In the genomic region with DNA sequence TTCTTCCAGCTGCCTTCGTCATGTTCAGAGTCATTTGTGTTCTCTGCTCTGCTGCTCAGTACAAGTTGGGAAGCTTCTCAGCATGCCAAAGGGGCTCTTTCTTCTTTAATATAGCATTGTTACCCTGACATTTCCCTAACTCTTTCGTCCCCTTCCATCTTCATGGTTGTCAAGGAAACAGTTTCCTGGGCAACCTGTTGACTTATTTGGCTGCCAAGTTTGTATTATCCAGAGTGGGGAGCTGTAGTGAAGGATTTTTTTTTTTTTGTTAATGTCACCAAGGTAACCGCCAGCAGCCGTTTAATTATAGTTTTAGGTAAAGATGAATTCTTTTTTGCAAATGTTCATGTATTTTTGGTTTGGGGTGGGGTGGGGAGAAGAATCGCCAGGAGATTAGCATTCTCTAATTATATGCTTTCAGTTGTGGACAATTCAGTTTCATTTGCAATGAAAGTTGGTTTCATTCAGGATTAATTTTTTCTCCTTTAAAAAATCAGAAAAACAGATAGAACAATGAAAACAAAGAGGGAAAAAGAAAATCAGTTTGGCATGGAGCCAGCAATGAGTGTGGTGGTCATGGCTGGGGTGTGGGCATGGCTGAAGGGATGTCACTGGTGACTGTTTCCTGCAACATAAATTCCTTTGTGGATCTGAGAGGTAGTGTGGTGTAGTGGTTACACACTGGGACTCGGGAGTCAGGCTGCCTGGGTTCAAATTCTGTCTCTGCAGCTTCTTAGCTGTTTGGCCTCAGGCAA, we compare ENCODE assay signal across 17 cellular contexts.
DNase-seq lines count a peak whose midpoint lies in the region; ATAC-seq, FAIRE-seq and TF ChIP-seq lines count a peak whose summit lies in the region.
"Had no signal": no experiment of that assay in that cellular context is flagged by ENCODE, and none has a peak within 500 bp of the region (broad histone marks: within the 10 kb centered on the region; RNA-seq: fewer than 3 reads in every experiment).

No MANE protein-coding gene starts in this region.

- H4K20me1 ChIP-seq in HepG2 (ENCODE audit: insufficient read depth, low read length), result no peaks in the 10 kb centered on the region

- no peak for FAIRE-seq in HepG2 (lab: Jason Lieb, UNC)
- FAIRE-seq: GM12878 had no signal

- no peak for ATAC-seq in HepG2
- no peak for ATAC-seq in right lobe of liver
- no peak for ATAC-seq in GM21723 (IDR thresholded peaks at IDR 0.05; ENCODE audit: unreplicated experiment)
- ATAC-seq in activated T-cell treated with anti-CD3 and anti-CD28 coated beads, Interleukin-2, amount 50 U/mL, for 4 hours, result no peak
- ATAC-seq: GM12878, SK-N-SH treated with all-trans-retinoic acid at 6 μM for 48 hours had no signal

- no peaks in the 10 kb centered on the region for H3K36me3 Mint-ChIP-seq in activated T-cell treated with anti-CD3 and anti-CD28 coated beads, Interleukin-2, amount 50 U/mL, for 4 hours (ENCODE audit: insufficient read depth)
- H3K36me3 Mint-ChIP-seq: activated naive CD8-positive, alpha-beta T cell treated with anti-CD3 and anti-CD28 coated beads, Interleukin-2, amount 10 ng/mL, durations not matched to agents 7 days and 5 days had no signal

- H3K27me3 Mint-ChIP-seq in activated T-cell treated with anti-CD3 and anti-CD28 coated beads, Interleukin-2, amount 50 U/mL, for 4 hours (ENCODE audit: low read depth), result peaks cover 54% of the 10 kb centered on the region

- H3K9me3 Mint-ChIP-seq in activated T-cell treated with anti-CD3 and anti-CD28 coated beads, Interleukin-2, amount 50 U/mL, for 4 hours, result no peaks in the 10 kb centered on the region
- H3K9me3 Mint-ChIP-seq: activated naive CD8-positive, alpha-beta T cell treated with anti-CD3 and anti-CD28 coated beads, Interleukin-2, amount 10 ng/mL, durations not matched to agents 7 days and 5 days; dendritic cell treated with granulocyte-macrophage colony-stimulating factor and Interleukin-4, amounts not matched to agents 40 ng/mL and 50 ng/mL, for 4 days had no signal

- DNase-seq in HepG2 (ENCODE audit: low spot score), result no peak
- no peak for DNase-seq in right lobe of liver
- peak; percentile 34 for DNase-seq in NCI-H774 (lab: John Stamatoyannopoulos, UW)
- DNase-seq in fibroblast of pulmonary artery (ENCODE audit: low read depth), result peak; percentile 7
- DNase-seq in GF-D8 (lab: John Stamatoyannopoulos, UW), result no peak
- DNase-seq in UCSD-AML1 (lab: John Stamatoyannopoulos, UW; ENCODE audit: unreplicated experiment), result no peak
- DNase-seq in activated T-cell treated with anti-CD3 and anti-CD28 coated beads, Interleukin-2, amount 50 U/mL, for 4 hours, result no peak
- DNase-seq: activated CD8-positive, alpha-beta memory T cell treated with anti-CD3 and anti-CD28 coated beads, Interleukin-2, amount 50 U/mL, for 48 hours; activated naive CD8-positive, alpha-beta T cell treated with anti-CD3 and anti-CD28 coated beads, Interleukin-2, amount 10 ng/mL, durations not matched to agents 7 days and 5 days; DMS79; stimulated activated CD4-positive, alpha-beta T cell treated with anti-CD3 and anti-CD28 coated beads, Interleukin-2, amount 100 ng/mL, for 24 hours had no signal

- H3K4me1 ChIP-seq in HepG2 (ENCODE audit: insufficient read depth, low read length), result no peaks in the 10 kb centered on the region
- no peaks in the 10 kb centered on the region for H3K4me1 ChIP-seq in right lobe of liver
- H3K4me1 ChIP-seq: prostate gland had no signal

- H3K9me3 ChIP-seq in HepG2 (ENCODE audit: low read length) (no peaks in the 10 kb centered on the region), right lobe of liver (no peaks in the 10 kb centered on the region)
- H3K9me3 ChIP-seq: prostate gland had no signal

- TF ChIP-seq POLR2A in HepG2 (IDR thresholded peaks at IDR 0.05; ENCODE audit: insufficient read depth in 1 of 2, low read depth in 2 of 2, low read length in 2 of 2) (no peak), right lobe of liver (IDR thresholded peaks at IDR 0.05) (no peak)

- H3K27me3 ChIP-seq in HepG2 (ENCODE audit: control insufficient read depth in 1 of 2, insufficient read depth in 2 of 2, low read length in 2 of 2), result peaks cover 6 to 39% of the 10 kb centered on the region in 2 experiments; a peak in 3 of 5 replicates
- peaks cover 0 to 5% of the 10 kb centered on the region in 2 donors for H3K27me3 ChIP-seq in right lobe of liver

- no peak overlapping the region for H3K4me3 Mint-ChIP-seq in activated T-cell treated with anti-CD3 and anti-CD28 coated beads, Interleukin-2, amount 50 U/mL, for 4 hours
- H3K4me3 Mint-ChIP-seq: activated naive CD8-positive, alpha-beta T cell treated with anti-CD3 and anti-CD28 coated beads, Interleukin-2, amount 10 ng/mL, durations not matched to agents 7 days and 5 days; dendritic cell treated with granulocyte-macrophage colony-stimulating factor and Interleukin-4, amounts not matched to agents 40 ng/mL and 50 ng/mL, for 4 days had no signal

- TF ChIP-seq EP300 in HepG2 (IDR thresholded peaks at IDR 0.05; ENCODE audit: low read depth in 2 of 2, low read length in 2 of 2) (no peak), HepG2 (CRISPR knock-in tag; IDR thresholded peaks at IDR 0.05; ENCODE audit: borderline replicate concordance) (no peak)

- POLR2A ChIA-PET in HepG2 (lab: Yijun Ruan, JAX), result no interaction called here

- H3K27ac ChIP-seq in HepG2 (ENCODE audit: extremely low read length, insufficient read depth, low read length), result no peak overlapping the region
- H3K27ac ChIP-seq in right lobe of liver, result no peak overlapping the region
- H3K27ac ChIP-seq: prostate gland, VCaP had no signal

- TF ChIP-seq RAD21 in HepG2 (CRISPR knock-in tag; IDR thresholded peaks at IDR 0.05), result no peak

- H3K36me3 ChIP-seq in HepG2 (replicated peaks in 1 of 2; ENCODE audit: control insufficient read depth in 1 of 2, insufficient read depth in 2 of 2, low read length in 2 of 2), result no peaks in the 10 kb centered on the region
- no peaks in the 10 kb centered on the region for H3K36me3 ChIP-seq in right lobe of liver
- H3K36me3 ChIP-seq: prostate gland had no signal

- no peak overlapping the region for H3K9ac ChIP-seq in HepG2 (ENCODE audit: insufficient read depth, low read depth, low read length)

- H3K4me1 Mint-ChIP-seq in activated T-cell treated with anti-CD3 and anti-CD28 coated beads, Interleukin-2, amount 50 U/mL, for 4 hours (ENCODE audit: low read depth), result peaks cover 7% of the 10 kb centered on the region

- H3K79me2 ChIP-seq in HepG2 (ENCODE audit: insufficient read depth, low read length), result no peaks in the 10 kb centered on the region

- no TSS peak for BruUV-seq in HepG2 (replicated peaks; lab: Mats Ljungman, UMichigan)

- TF ChIP-seq CTCF in HepG2 (CRISPR knock-in tag; IDR thresholded peaks at IDR 0.05) (no peak), right lobe of liver (IDR thresholded peaks at IDR 0.05) (no peak), fibroblast of pulmonary artery (IDR thresholded peaks at IDR 0.05; ENCODE audit: low read length, missing control alignments) (no peak)

- no peak overlapping the region for H3K4me2 ChIP-seq in HepG2 (ENCODE audit: low read depth, low read length)

- 34% methylated on average over 6 of the region's 6 CpGs for WGBS in HepG2 (ENCODE audit: low lambda C conversion rate)
- WGBS in right lobe of liver (ENCODE audit: insufficient coverage, low coverage, low lambda C conversion rate, missing lambda C conversion rate), result 58% methylated on average over 5 of the region's 6 CpGs

- in situ Hi-C loops in HepG2 (cut with HindIII; ENCODE audit: extremely low pct_ligation_motif_present, low pct_unique_long_range_greater_than_20kb), result no loop called here

- CTCF ChIA-PET in HepG2 (lab: Yijun Ruan, JAX; ENCODE audit: low intra/inter-chr PET ratio, low total read pairs), result no interaction called here

- H2AFZ ChIP-seq in HepG2 (ENCODE audit: low read length), result no peak overlapping the region

- H3K4me3 ChIP-seq in HepG2 (replicated peaks in 1 of 3; ENCODE audit: insufficient read depth in 1 of 3, low read depth in 2 of 3, low read length in 3 of 3) (no peak overlapping the region), right lobe of liver (no peak overlapping the region), fibroblast of pulmonary artery (replicated peaks; ENCODE audit: low read depth, low read length) (no peak overlapping the region)
- H3K4me3 ChIP-seq: GM12878, prostate gland had no signal

- intact Hi-C loops in HepG2 (cut with micrococcal nuclease; ENCODE audit: unreplicated experiment), result no loop called here
- intact Hi-C loops in right lobe of liver (cut with DNase I), result no loop called here

TF ChIP-seq in HepG2, 621 proteins besides CTCF, POLR2A, EP300 and RAD21:
- TF ChIP-seq, protein P1, sequence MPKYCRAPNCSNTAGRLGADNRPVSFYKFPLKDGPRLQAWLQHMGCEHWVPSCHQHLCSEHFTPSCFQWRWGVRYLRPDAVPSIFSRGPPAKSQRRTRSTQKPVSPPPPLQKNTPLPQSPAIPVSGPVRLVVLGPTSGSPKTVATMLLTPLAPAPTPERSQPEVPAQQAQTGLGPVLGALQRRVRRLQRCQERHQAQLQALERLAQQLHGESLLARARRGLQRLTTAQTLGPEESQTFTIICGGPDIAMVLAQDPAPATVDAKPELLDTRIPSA (CRISPR knock-in tag; IDR thresholded peaks at IDR 0.05; ENCODE audit: borderline replicate concordance), result no peak
- TF ChIP-seq ZNF776 (CRISPR knock-in tag; IDR thresholded peaks at IDR 0.05) (no peak), ZNF205 (CRISPR knock-in tag; IDR thresholded peaks at IDR 0.05) (no peak), LCORL (IDR thresholded peaks at IDR 0.05) (0 out of 2 replicates have a peak, but pooled peaks have one; percentile 31), LCORL (CRISPR knock-in tag; IDR thresholded peaks at IDR 0.05) (no peak), MTF2 (CRISPR knock-in tag; IDR thresholded peaks at IDR 0.05; ENCODE audit: borderline replicate concordance) (no peak)
- TF ChIP-seq, protein P2, sequence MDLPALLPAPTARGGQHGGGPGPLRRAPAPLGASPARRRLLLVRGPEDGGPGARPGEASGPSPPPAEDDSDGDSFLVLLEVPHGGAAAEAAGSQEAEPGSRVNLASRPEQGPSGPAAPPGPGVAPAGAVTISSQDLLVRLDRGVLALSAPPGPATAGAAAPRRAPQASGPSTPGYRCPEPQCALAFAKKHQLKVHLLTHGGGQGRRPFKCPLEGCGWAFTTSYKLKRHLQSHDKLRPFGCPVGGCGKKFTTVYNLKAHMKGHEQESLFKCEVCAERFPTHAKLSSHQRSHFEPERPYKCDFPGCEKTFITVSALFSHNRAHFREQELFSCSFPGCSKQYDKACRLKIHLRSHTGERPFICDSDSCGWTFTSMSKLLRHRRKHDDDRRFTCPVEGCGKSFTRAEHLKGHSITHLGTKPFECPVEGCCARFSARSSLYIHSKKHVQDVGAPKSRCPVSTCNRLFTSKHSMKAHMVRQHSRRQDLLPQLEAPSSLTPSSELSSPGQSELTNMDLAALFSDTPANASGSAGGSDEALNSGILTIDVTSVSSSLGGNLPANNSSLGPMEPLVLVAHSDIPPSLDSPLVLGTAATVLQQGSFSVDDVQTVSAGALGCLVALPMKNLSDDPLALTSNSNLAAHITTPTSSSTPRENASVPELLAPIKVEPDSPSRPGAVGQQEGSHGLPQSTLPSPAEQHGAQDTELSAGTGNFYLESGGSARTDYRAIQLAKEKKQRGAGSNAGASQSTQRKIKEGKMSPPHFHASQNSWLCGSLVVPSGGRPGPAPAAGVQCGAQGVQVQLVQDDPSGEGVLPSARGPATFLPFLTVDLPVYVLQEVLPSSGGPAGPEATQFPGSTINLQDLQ (CRISPR knock-in tag; IDR thresholded peaks at IDR 0.05), result no peak

Comparison
In these comparisons a context has a peak if more than half of its experiments do, and no peak if none do; other contexts are left out.
1. DNase-seq: peak in NCI-H774 (single experiment) and fibroblast of pulmonary artery (single experiment); none in HepG2 (single experiment), right lobe of liver (0 of 3), GF-D8 (single experiment), UCSD-AML1 (single experiment) and activated T-cell treated with anti-CD3 and anti-CD28 coated beads, Interleukin-2, amount 50 U/mL, for 4 hours (single experiment).